Comparison of ENCODE assay signal across 8 cellular contexts in the genomic region with DNA sequence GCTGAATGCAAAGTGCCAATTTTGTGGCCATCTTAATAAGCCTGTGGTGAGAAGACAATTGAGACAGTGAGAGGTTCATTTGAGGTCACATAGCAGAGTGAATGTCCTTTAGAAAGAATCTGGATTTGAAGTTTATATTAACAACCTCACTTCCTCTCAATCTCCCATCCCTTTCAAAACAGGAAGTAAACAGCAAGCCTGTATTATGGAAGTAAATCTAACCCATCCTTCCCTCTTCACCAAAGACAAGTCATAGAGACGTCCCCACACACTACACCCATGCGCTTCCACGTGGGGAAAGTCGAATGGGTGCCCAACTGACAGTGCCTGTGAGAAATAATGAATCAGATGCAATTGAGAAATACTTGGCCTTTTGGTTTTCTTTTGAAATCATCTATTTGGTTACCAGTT.
DNase-seq lines count a peak whose midpoint lies in the region; ATAC-seq lines count a peak whose summit lies in the region.

No MANE protein-coding gene starts in this region.

- peaks cover 23% of the 10 kb centered on the region for H3K4me1 Mint-ChIP-seq in T-helper 2 cell treated with Interferon-gamma antibody and Interleukin-4, amounts not matched to agents 5 μg/mL and 100 μg/mL, for 36 hours (ENCODE audit: low read depth)

- DNase-seq in ELR (ENCODE audit: low read depth) = peak; percentile 74
- peak; percentile 54 for DNase-seq in T-helper 2 cell treated with Interferon-gamma antibody and Interleukin-4, amounts not matched to agents 5 μg/mL and 100 μg/mL, for 36 hours (ENCODE audit: low spot score)
- peak; percentile 80 for DNase-seq in fibroblast of gingiva (ENCODE audit: low read depth)
- DNase-seq in stimulated activated CD4-positive, alpha-beta T cell treated with anti-CD3 and anti-CD28 coated beads, Interleukin-15, amount 100 ng/mL, for 24 hours = peak; percentile 79
- no peak for DNase-seq in germinal center (ENCODE audit: low spot score)

- no peaks in the 10 kb centered on the region for H3K9me3 Mint-ChIP-seq in T-helper 2 cell treated with Interferon-gamma antibody and Interleukin-4, amounts not matched to agents 5 μg/mL and 100 μg/mL, for 36 hours

- peaks cover 5% of the 10 kb centered on the region for H3K36me3 Mint-ChIP-seq in T-helper 2 cell treated with Interferon-gamma antibody and Interleukin-4, amounts not matched to agents 5 μg/mL and 100 μg/mL, for 36 hours (ENCODE audit: low read depth)

- no peaks in the 10 kb centered on the region for H3K27me3 Mint-ChIP-seq in T-helper 2 cell treated with Interferon-gamma antibody and Interleukin-4, amounts not matched to agents 5 μg/mL and 100 μg/mL, for 36 hours (ENCODE audit: low read depth)

- peak overlapping the region; percentile 47 for H3K4me3 Mint-ChIP-seq in T-helper 2 cell treated with Interferon-gamma antibody and Interleukin-4, amounts not matched to agents 5 μg/mL and 100 μg/mL, for 36 hours

- H3K27ac Mint-ChIP-seq in T-helper 2 cell treated with Interferon-gamma antibody and Interleukin-4, amounts not matched to agents 5 μg/mL and 100 μg/mL, for 36 hours = peak overlapping the region; percentile 84

- no peak for ATAC-seq in HG02884 (IDR thresholded peaks at IDR 0.05; ENCODE audit: unreplicated experiment)
- no peak for ATAC-seq in HG02970 (IDR thresholded peaks at IDR 0.05; ENCODE audit: low FRiP score, unreplicated experiment)
- no peak for ATAC-seq in HG02885 (IDR thresholded peaks at IDR 0.05; ENCODE audit: poor library complexity, unreplicated experiment)
